Comparison of ENCODE assay signal across 22 cellular contexts in the genomic region with DNA sequence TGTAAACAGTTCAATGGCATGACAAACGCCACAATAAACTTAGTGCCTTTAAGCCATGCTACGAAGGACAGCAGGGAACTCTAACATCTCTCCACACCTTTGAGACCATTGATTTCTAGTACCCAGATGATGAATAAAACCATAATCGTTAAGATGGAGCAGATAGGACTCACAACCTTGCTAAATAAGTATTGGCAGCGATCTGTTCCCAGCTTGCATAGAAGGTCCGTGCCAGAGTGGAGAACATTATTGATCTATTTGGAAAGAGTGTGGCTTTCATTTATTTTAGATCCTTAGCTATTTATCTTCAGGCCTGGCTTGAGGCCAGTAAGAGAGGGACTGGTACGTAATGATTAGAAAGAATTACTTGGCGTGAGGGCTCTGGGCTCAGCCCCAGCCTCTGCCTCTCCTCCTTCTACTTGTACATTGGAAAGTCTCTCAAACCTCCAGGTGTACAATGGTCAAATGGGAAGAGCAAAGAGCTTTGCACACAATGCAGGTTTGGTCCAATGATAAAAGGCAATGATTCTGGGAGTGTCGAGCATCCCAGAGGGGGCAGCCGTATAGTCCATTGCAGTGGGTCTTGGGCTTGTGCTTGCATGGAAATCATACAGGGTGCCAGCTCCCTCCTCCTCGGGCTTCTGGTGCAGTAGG.
"Had no signal": no experiment of that assay in that cellular context is flagged by ENCODE, and none has a peak within 500 bp of the region (broad histone marks: within the 10 kb centered on the region; RNA-seq: fewer than 3 reads in every experiment).

No MANE protein-coding gene starts in this region.

- H3K9me3 Mint-ChIP-seq: activated CD4-positive, alpha-beta T cell treated with anti-CD3 and anti-CD28 coated beads, Interleukin-2, amount 10 ng/mL, durations not matched to agents 7 days and 5 days; activated naive CD4-positive, alpha-beta T cell treated with anti-CD3 and anti-CD28 coated beads, Interleukin-2, amount 10 ng/mL, durations not matched to agents 7 days and 5 days; natural killer cell treated with Interleukin-12 subunit alpha and Interleukin-12 subunit beta and Interleukin-15 and Interleukin-18, amount 100 ng/mL, for 72 hours had no signal

- H3K36me3 ChIP-seq: cardiac muscle cell, left ventricle myocardium inferior, prostate gland, thoracic aorta, upper lobe of left lung had no signal

- DNase-seq: activated CD4-positive, alpha-beta T cell treated with anti-CD3 and anti-CD28 coated beads, Interleukin-2, amount 10 ng/mL, durations not matched to agents 7 days and 5 days; activated CD8-positive, alpha-beta memory T cell treated with anti-CD3 and anti-CD28 coated beads, Interleukin-2, amount 10 ng/mL, durations not matched to agents 7 days and 5 days; activated CD8-positive, alpha-beta T cell treated with anti-CD3 and anti-CD28 coated beads for 36 hours; activated effector memory CD4-positive, alpha-beta T cell treated with anti-CD3 and anti-CD28 coated beads, Interleukin-2, amount 50 U/mL, for 16 hours; activated naive CD4-positive, alpha-beta T cell treated with anti-CD3 and anti-CD28 coated beads, Interleukin-2, amount 10 ng/mL, durations not matched to agents 7 days and 5 days; activated T-cell treated with anti-CD3 and anti-CD28 coated beads for 4 hours; amygdala; dermis blood vessel endothelial cell; effector memory CD4-positive, alpha-beta T cell; glutamatergic neuron; immature natural killer cell; left ventricle myocardium inferior; stimulated activated CD4-positive, alpha-beta T cell treated with anti-CD3 and anti-CD28 coated beads, Interleukin-4, amount 100 ng/mL, for 24 hours; stimulated activated naive CD4-positive, alpha-beta T cell treated with Interleukin-2 at 50 U/mL for 16 hours; T-helper 17 cell; upper lobe of left lung had no signal

- H3K4me3 Mint-ChIP-seq: activated CD4-positive, alpha-beta T cell treated with anti-CD3 and anti-CD28 coated beads, Interleukin-2, amount 10 ng/mL, durations not matched to agents 7 days and 5 days; activated CD8-positive, alpha-beta memory T cell treated with anti-CD3 and anti-CD28 coated beads, Interleukin-2, amount 10 ng/mL, durations not matched to agents 7 days and 5 days; activated CD8-positive, alpha-beta T cell treated with anti-CD3 and anti-CD28 coated beads for 36 hours; activated naive CD4-positive, alpha-beta T cell treated with anti-CD3 and anti-CD28 coated beads, Interleukin-2, amount 10 ng/mL, durations not matched to agents 7 days and 5 days; immature natural killer cell; mesothelial cell of epicardium; natural killer cell treated with Interleukin-12 subunit alpha and Interleukin-12 subunit beta and Interleukin-15 and Interleukin-18, amount 100 ng/mL, for 72 hours; T-helper 17 cell had no signal

- H3K4me1 Mint-ChIP-seq: activated CD4-positive, alpha-beta T cell treated with anti-CD3 and anti-CD28 coated beads, Interleukin-2, amount 10 ng/mL, durations not matched to agents 7 days and 5 days; activated CD8-positive, alpha-beta memory T cell treated with anti-CD3 and anti-CD28 coated beads, Interleukin-2, amount 10 ng/mL, durations not matched to agents 7 days and 5 days; activated naive CD4-positive, alpha-beta T cell treated with anti-CD3 and anti-CD28 coated beads, Interleukin-2, amount 10 ng/mL, durations not matched to agents 7 days and 5 days; immature natural killer cell; mesothelial cell of epicardium had no signal

- H3K4me1 ChIP-seq: left ventricle myocardium inferior, prostate gland, upper lobe of left lung had no signal

- H3K4me3 ChIP-seq: cardiac muscle cell, hepatocyte, left ventricle myocardium inferior, prostate gland, thoracic aorta, upper lobe of left lung had no signal

- H3K36me3 Mint-ChIP-seq: activated CD8-positive, alpha-beta memory T cell treated with anti-CD3 and anti-CD28 coated beads, Interleukin-2, amount 10 ng/mL, durations not matched to agents 7 days and 5 days; activated naive CD4-positive, alpha-beta T cell treated with anti-CD3 and anti-CD28 coated beads, Interleukin-2, amount 10 ng/mL, durations not matched to agents 7 days and 5 days; immature natural killer cell; mesothelial cell of epicardium; natural killer cell treated with Interleukin-12 subunit alpha and Interleukin-12 subunit beta and Interleukin-15 and Interleukin-18, amount 100 ng/mL, for 72 hours had no signal

- H3K4me2 ChIP-seq: hepatocyte had no signal

- H3K9me3 ChIP-seq: prostate gland, thoracic aorta, upper lobe of left lung had no signal

- H3K27ac Mint-ChIP-seq: activated CD4-positive, alpha-beta T cell treated with anti-CD3 and anti-CD28 coated beads, Interleukin-2, amount 10 ng/mL, durations not matched to agents 7 days and 5 days; activated CD8-positive, alpha-beta memory T cell treated with anti-CD3 and anti-CD28 coated beads, Interleukin-2, amount 10 ng/mL, durations not matched to agents 7 days and 5 days; activated CD8-positive, alpha-beta T cell treated with anti-CD3 and anti-CD28 coated beads for 36 hours; activated naive CD4-positive, alpha-beta T cell treated with anti-CD3 and anti-CD28 coated beads, Interleukin-2, amount 10 ng/mL, durations not matched to agents 7 days and 5 days; immature natural killer cell; mesothelial cell of epicardium; natural killer cell treated with Interleukin-12 subunit alpha and Interleukin-12 subunit beta and Interleukin-15 and Interleukin-18, amount 100 ng/mL, for 72 hours; T-helper 17 cell had no signal

- H3K27me3 ChIP-seq: cardiac muscle cell, hepatocyte, upper lobe of left lung had no signal

- H2AFZ ChIP-seq: hepatocyte had no signal

- H3K27ac ChIP-seq: cardiac muscle cell, hepatocyte, left ventricle myocardium inferior, prostate gland, thoracic aorta, upper lobe of left lung had no signal

- H3K27me3 Mint-ChIP-seq: activated CD8-positive, alpha-beta T cell treated with anti-CD3 and anti-CD28 coated beads for 36 hours had no signal
